In genomic region chr1:110436635-110437034, GRCh38 we compare ENCODE assay signal across 1 cellular context.
TF ChIP-seq lines count a peak whose summit lies in the region.

No MANE protein-coding gene starts in this region.

TF ChIP-seq in GM23338, 12 proteins besides CTCF, POLR2A, EP300 and RAD21 (continued from another document):
- TF ChIP-seq ZNF462 (CRISPR knock-in tag; IDR thresholded peaks at IDR 0.05) (no peak), EZH2 (IDR thresholded peaks at IDR 0.05; ENCODE audit: low read depth, unreplicated experiment) (no peak), STAT1 (IDR thresholded peaks at IDR 0.05; ENCODE audit: unreplicated experiment) (no peak), NANOG (IDR thresholded peaks at IDR 0.05; ENCODE audit: borderline replicate concordance) (no peak), JUNB (IDR thresholded peaks at IDR 0.05; ENCODE audit: unreplicated experiment) (no peak)
